In genomic region chr2:21059885-21060610, GRCh38 we compare ENCODE assay signal across 29 cellular contexts. TPM values are rescaled to one million over a fixed set of nuclear protein-coding genes. Genes with fewer than 3 reads are reported as not detected.
"Had no signal": no experiment of that assay in that cellular context is flagged by ENCODE, and none has a peak within 500 bp of the region (broad histone marks: within the 10 kb centered on the region; RNA-seq: fewer than 3 reads in every experiment).

No MANE protein-coding gene starts in this region.

- H3K79me2 ChIP-seq: parathyroid adenoma had no signal

- H3K36me3 ChIP-seq: neural progenitor cell, ovary, spleen, suprapubic skin, tibial artery, transverse colon, upper lobe of right lung, uterus had no signal

- H3K27me3 ChIP-seq: neural progenitor cell, ovary, spleen, testis, tibial artery, transverse colon, upper lobe of right lung, uterus had no signal

- ATAC-seq: natural killer cell; psoas muscle; right cardiac atrium; sciatic nerve; stimulated activated memory B cell treated with anti-CD40 and anti-IgM and Interleukin-4, amounts not matched to agents 10 μg/mL and 1 μg/mL and 100 μg/mL, for 72 hours; stimulated activated naive CD8-positive, alpha-beta T cell treated with anti-CD3 and anti-CD28 coated beads, Interleukin-15, amount 100 ng/mL, for 72 hours; stimulated activated naive CD8-positive, alpha-beta T cell treated with anti-CD3 and anti-CD28 coated beads, Interleukin-15, Interleukin-2, amounts not matched to agents 100 U/mL and 50 U/mL, for 24 hours; upper lobe of right lung had no signal

- H3K27ac ChIP-seq: neural progenitor cell, ovary, parathyroid adenoma, psoas muscle, skin epidermis, spleen, suprapubic skin, testis, tibial artery, transverse colon, upper lobe of right lung, uterus had no signal

- H2AFZ ChIP-seq: neural progenitor cell, parathyroid adenoma had no signal

- H3K4me2 ChIP-seq: neural progenitor cell, smooth muscle cell had no signal

- H3K4me1 ChIP-seq: neural progenitor cell, parathyroid adenoma, psoas muscle, suprapubic skin, testis, tibial artery, transverse colon, upper lobe of right lung, uterus had no signal

- DNase-seq: natural killer cell; occipital lobe; ovary; posterior cingulate gyrus; psoas muscle; right cardiac atrium; spleen; stimulated activated CD4-positive, alpha-beta T cell treated with anti-CD3 and anti-CD28 coated beads, Interleukin-12 subunit alpha, Interleukin-12 subunit beta, amount 100 ng/mL, for 4 hours; stimulated activated CD4-positive, alpha-beta T cell treated with anti-CD3 and anti-CD28 coated beads, Interleukin-1b, Interleukin-23, amount 100 ng/mL, for 48 hours; stimulated activated CD4-positive, alpha-beta T cell treated with anti-CD3 and anti-CD28 coated beads, Interleukin-4, amount 100 ng/mL, for 1 hour; stimulated activated CD4-positive, alpha-beta T cell treated with anti-CD3 and anti-CD28 coated beads, Interleukin-4, amount 100 ng/mL, for 4 hours; stimulated activated CD8-positive, alpha-beta memory T cell treated with anti-CD3 and anti-CD28 coated beads, Interleukin-4, amount 100 ng/mL, for 48 hours; stimulated activated naive CD4-positive, alpha-beta T cell; stimulated activated naive CD8-positive, alpha-beta T cell treated with anti-CD3 and anti-CD28 coated beads, Interleukin-15, amount 100 ng/mL, for 72 hours; stimulated activated naive CD8-positive, alpha-beta T cell treated with anti-CD3 and anti-CD28 coated beads, Interleukin-15, Interleukin-2, amounts not matched to agents 100 U/mL and 50 U/mL, for 24 hours; substantia nigra; testis; tibial artery; transverse colon; upper lobe of right lung; uterus had no signal

- H3K4me3 ChIP-seq: neural progenitor cell, ovary, psoas muscle, skin epidermis, smooth muscle cell, spleen, suprapubic skin, testis, tibial artery, transverse colon, upper lobe of right lung, uterus had no signal

- H3K9me3 ChIP-seq: ovary, psoas muscle, spleen, suprapubic skin, testis, tibial artery, transverse colon, upper lobe of right lung, uterus had no signal

- H3K9ac ChIP-seq: neural progenitor cell, parathyroid adenoma had no signal

RNA-seq across cellular contexts. Expression of gene APOB, which starts 16.2 kb away (rescaled TPM):
- total RNA-seq: natural killer cell had no signal
- polyA plus RNA-seq: neural cell had no signal
